37 cellular contexts compared by ENCODE assay signal in the genomic region with DNA sequence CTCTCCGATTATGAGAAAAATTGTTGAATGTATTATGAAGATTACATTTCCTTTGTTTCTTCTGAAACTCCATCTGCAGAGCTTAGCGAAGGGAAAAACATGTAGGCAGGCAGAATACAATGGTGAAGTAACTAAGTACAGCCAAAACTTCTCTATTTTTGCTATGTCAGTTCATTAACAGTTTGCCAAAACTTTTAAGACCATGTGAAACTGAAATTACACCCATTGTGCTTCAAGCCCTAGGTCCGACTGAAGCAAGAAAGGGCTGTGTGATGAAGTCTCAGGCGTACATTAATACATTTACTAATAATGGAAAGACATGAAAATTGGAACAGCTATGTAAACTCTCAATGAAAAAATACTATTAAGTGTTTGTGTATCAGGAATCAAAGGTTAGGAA.
"Had no signal": no experiment of that assay in that cellular context is flagged by ENCODE, and none has a peak within 500 bp of the region (broad histone marks: within the 10 kb centered on the region; RNA-seq: fewer than 3 reads in every experiment).

No MANE protein-coding gene starts in this region.

- H3K27ac ChIP-seq: ascending aorta, cardiac muscle cell had no signal

- FAIRE-seq: bronchial epithelial cell, TTC549 had no signal

- ATAC-seq: activated CD8-positive, alpha-beta T cell treated with anti-CD3 and anti-CD28 coated beads for 36 hours; activated naive CD8-positive, alpha-beta T cell treated with anti-CD3 and anti-CD28 coated beads, Interleukin-2, amount 50 U/mL, for 24 hours; activated T-cell treated with anti-CD3 and anti-CD28 coated beads, Interleukin-2, amount 50 U/mL, for 4 hours; activated T-cell treated with anti-CD3 and anti-CD28 coated beads, Interleukin-2, amount 50 U/mL, for 72 hours; activated T-helper 17 cell treated with anti-CD3 and anti-CD28 coated beads, Interleukin-2, amount 50 U/mL, for 72 hours had no signal

- H3K4me1 Mint-ChIP-seq: activated B cell treated with CpG ODN at 0.5 μM for 24 hours; activated CD4-positive, alpha-beta T cell treated with anti-CD3 and anti-CD28 coated beads, Interleukin-2, amount 10 ng/mL, durations not matched to agents 24 days and 14 days; activated naive CD4-positive, alpha-beta T cell treated with anti-CD3 and anti-CD28 coated beads, Interleukin-2, amount 10 ng/mL, durations not matched to agents 7 days and 5 days; activated naive CD4-positive, alpha-beta T cell treated with anti-CD3 and anti-CD28 coated beads, Interleukin-2, amount 50 U/mL, for 24 hours; activated naive CD8-positive, alpha-beta T cell treated with anti-CD3 and anti-CD28 coated beads, Interleukin-2, amount 10 ng/mL, durations not matched to agents 7 days and 5 days; activated naive CD8-positive, alpha-beta T cell treated with anti-CD3 and anti-CD28 coated beads, Interleukin-2, amount 50 U/mL, for 24 hours; activated T-helper 17 cell treated with anti-CD3 and anti-CD28 coated beads, Interleukin-2, amount 50 U/mL, for 72 hours; central memory CD8-positive, alpha-beta T cell had no signal

- H3K27me3 Mint-ChIP-seq: activated B cell treated with CpG ODN at 0.5 μM for 24 hours; activated CD4-positive, alpha-beta memory T cell treated with anti-CD3 and anti-CD28 coated beads for 36 hours; activated CD4-positive, alpha-beta T cell treated with anti-CD3 and anti-CD28 coated beads, Interleukin-2, amount 10 ng/mL, durations not matched to agents 24 days and 14 days; activated CD8-positive, alpha-beta T cell treated with anti-CD3 and anti-CD28 coated beads for 36 hours; activated naive CD4-positive, alpha-beta T cell treated with anti-CD3 and anti-CD28 coated beads, Interleukin-2, amount 10 ng/mL, durations not matched to agents 7 days and 5 days; activated naive CD4-positive, alpha-beta T cell treated with anti-CD3 and anti-CD28 coated beads, Interleukin-2, amount 50 U/mL, for 24 hours; activated naive CD8-positive, alpha-beta T cell; activated naive CD8-positive, alpha-beta T cell treated with anti-CD3 and anti-CD28 coated beads, Interleukin-2, amount 10 ng/mL, durations not matched to agents 7 days and 5 days; activated naive CD8-positive, alpha-beta T cell treated with anti-CD3 and anti-CD28 coated beads, Interleukin-2, amount 50 U/mL, for 24 hours; activated T-helper 17 cell treated with anti-CD3 and anti-CD28 coated beads, Interleukin-2, amount 50 U/mL, for 72 hours; brain; central memory CD8-positive, alpha-beta T cell had no signal

- H3K4me3 Mint-ChIP-seq: activated B cell treated with CpG ODN at 0.5 μM for 24 hours; activated CD4-positive, alpha-beta memory T cell treated with anti-CD3 and anti-CD28 coated beads for 36 hours; activated CD4-positive, alpha-beta T cell treated with anti-CD3 and anti-CD28 coated beads, Interleukin-2, amount 10 ng/mL, durations not matched to agents 24 days and 14 days; activated CD8-positive, alpha-beta T cell treated with anti-CD3 and anti-CD28 coated beads for 36 hours; activated naive CD4-positive, alpha-beta T cell treated with anti-CD3 and anti-CD28 coated beads, Interleukin-2, amount 10 ng/mL, durations not matched to agents 7 days and 5 days; activated naive CD4-positive, alpha-beta T cell treated with anti-CD3 and anti-CD28 coated beads, Interleukin-2, amount 50 U/mL, for 24 hours; activated naive CD8-positive, alpha-beta T cell; activated naive CD8-positive, alpha-beta T cell treated with anti-CD3 and anti-CD28 coated beads, Interleukin-2, amount 10 ng/mL, durations not matched to agents 7 days and 5 days; activated naive CD8-positive, alpha-beta T cell treated with anti-CD3 and anti-CD28 coated beads, Interleukin-2, amount 50 U/mL, for 24 hours; activated T-cell treated with anti-CD3 and anti-CD28 coated beads, Interleukin-2, amount 50 U/mL, for 4 hours; activated T-cell treated with anti-CD3 and anti-CD28 coated beads, Interleukin-2, amount 50 U/mL, for 72 hours; activated T-helper 1 cell treated with anti-CD3 and anti-CD28 coated beads, Interleukin-12 subunit alpha, Interleukin-12 subunit beta, Interleukin-2, Interleukin-4 antibody, amounts not matched to agents 30 ng/mL and 10 ng/mL and 1 ng/mL, durations not matched to agents 14 hours and 24 hours and 36 hours; activated T-helper 17 cell treated with anti-CD3 and anti-CD28 coated beads, Interleukin-2, amount 50 U/mL, for 72 hours; brain; central memory CD8-positive, alpha-beta T cell; T-helper 1 cell treated with Interleukin-12 subunit alpha and Interleukin-12 subunit beta and Interleukin-4 antibody, amounts not matched to agents 30 μg/mL and 1 μg/mL, for 36 hours; T-helper 2 cell treated with Interferon-gamma antibody and Interleukin-4, amounts not matched to agents 5 μg/mL and 100 μg/mL, for 36 hours had no signal

- H3K4me3 ChIP-seq: ascending aorta, cardiac muscle cell had no signal

- H3K27me3 ChIP-seq: ascending aorta, cardiac muscle cell had no signal

- H3K9me3 Mint-ChIP-seq: activated CD4-positive, alpha-beta T cell treated with anti-CD3 and anti-CD28 coated beads, Interleukin-2, amount 10 ng/mL, durations not matched to agents 24 days and 14 days; activated naive CD4-positive, alpha-beta T cell treated with anti-CD3 and anti-CD28 coated beads, Interleukin-2, amount 10 ng/mL, durations not matched to agents 7 days and 5 days; activated naive CD4-positive, alpha-beta T cell treated with anti-CD3 and anti-CD28 coated beads, Interleukin-2, amount 50 U/mL, for 24 hours; activated naive CD8-positive, alpha-beta T cell treated with anti-CD3 and anti-CD28 coated beads, Interleukin-2, amount 10 ng/mL, durations not matched to agents 7 days and 5 days; activated T-helper 1 cell treated with anti-CD3 and anti-CD28 coated beads, Interleukin-12 subunit alpha, Interleukin-12 subunit beta, Interleukin-2, Interleukin-4 antibody, amounts not matched to agents 30 ng/mL and 10 ng/mL and 1 ng/mL, durations not matched to agents 14 hours and 24 hours and 36 hours; activated T-helper 17 cell treated with anti-CD3 and anti-CD28 coated beads, Interleukin-2, amount 50 U/mL, for 72 hours; T-helper 1 cell treated with Interleukin-12 subunit alpha and Interleukin-12 subunit beta and Interleukin-4 antibody, amounts not matched to agents 30 μg/mL and 1 μg/mL, for 36 hours; T-helper 2 cell treated with Interferon-gamma antibody and Interleukin-4, amounts not matched to agents 5 μg/mL and 100 μg/mL, for 36 hours had no signal

- H3K36me3 Mint-ChIP-seq: activated CD4-positive, alpha-beta memory T cell treated with anti-CD3 and anti-CD28 coated beads for 36 hours; activated naive CD4-positive, alpha-beta T cell treated with anti-CD3 and anti-CD28 coated beads, Interleukin-2, amount 10 ng/mL, durations not matched to agents 7 days and 5 days; activated naive CD4-positive, alpha-beta T cell treated with anti-CD3 and anti-CD28 coated beads, Interleukin-2, amount 50 U/mL, for 24 hours; activated naive CD8-positive, alpha-beta T cell; activated naive CD8-positive, alpha-beta T cell treated with anti-CD3 and anti-CD28 coated beads, Interleukin-2, amount 10 ng/mL, durations not matched to agents 7 days and 5 days; brain had no signal

- DNase-seq: activated B cell treated with CpG ODN at 0.5 μM for 24 hours; activated CD4-positive, alpha-beta memory T cell treated with anti-CD3 and anti-CD28 coated beads for 36 hours; activated CD4-positive, alpha-beta T cell treated with anti-CD3 and anti-CD28 coated beads for 4 hours; activated CD4-positive, alpha-beta T cell treated with anti-CD3 and anti-CD28 coated beads, Interleukin-2, amount 10 ng/mL, durations not matched to agents 24 days and 14 days; activated CD4-positive, alpha-beta T cell treated with anti-CD3 and anti-CD28 coated beads, Interleukin-2, amount 50 U/mL, for 1 hour; activated CD4-positive, alpha-beta T cell treated with anti-CD3 and anti-CD28 coated beads, Interleukin-2, amount 50 U/mL, for 4 hours; activated CD4-positive, CD25-positive, alpha-beta regulatory T cell treated with anti-CD3 and anti-CD28 coated beads, Interleukin-2, amount 50 U/mL, for 72 hours; activated CD8-positive, alpha-beta memory T cell treated with anti-CD3 and anti-CD28 coated beads, Interleukin-2, amount 50 U/mL, for 4 hours; activated CD8-positive, alpha-beta T cell treated with anti-CD3 and anti-CD28 coated beads for 36 hours; activated effector memory CD4-positive, alpha-beta T cell treated with anti-CD3 and anti-CD28 coated beads, Interleukin-2, amount 50 U/mL, for 16 hours; activated gamma-delta T cell treated with Interleukin-2 at 50 U/mL for 16 hours; activated naive CD4-positive, alpha-beta T cell; activated naive CD4-positive, alpha-beta T cell treated with anti-CD3 and anti-CD28 coated beads, Interleukin-2, amount 10 ng/mL, durations not matched to agents 7 days and 5 days; activated naive CD8-positive, alpha-beta T cell treated with anti-CD3 and anti-CD28 coated beads, Interleukin-2, amount 10 ng/mL, durations not matched to agents 7 days and 5 days; activated naive CD8-positive, alpha-beta T cell treated with anti-CD3 and anti-CD28 coated beads, Interleukin-2, amount 50 U/mL, for 24 hours; activated T-cell treated with anti-CD3 and anti-CD28 coated beads for 4 hours; activated T-cell treated with anti-CD3 and anti-CD28 coated beads, Interleukin-2, amount 50 U/mL, for 1 hour; activated T-cell treated with anti-CD3 and anti-CD28 coated beads, Interleukin-2, amount 50 U/mL, for 4 hours; activated T-cell treated with anti-CD3 and anti-CD28 coated beads, Interleukin-2, amount 50 U/mL, for 72 hours; amygdala; anterior cingulate cortex; caudate nucleus; T-helper 1 cell; T-helper 2 cell; T-helper 9 cell had no signal

- H3K9me3 ChIP-seq: ascending aorta had no signal

- H3K4me1 ChIP-seq: ascending aorta had no signal

- H3K36me3 ChIP-seq: ascending aorta, cardiac muscle cell had no signal

- H3K27ac Mint-ChIP-seq: activated B cell treated with CpG ODN at 0.5 μM for 24 hours; activated CD4-positive, alpha-beta memory T cell treated with anti-CD3 and anti-CD28 coated beads for 36 hours; activated CD4-positive, alpha-beta T cell treated with anti-CD3 and anti-CD28 coated beads, Interleukin-2, amount 10 ng/mL, durations not matched to agents 24 days and 14 days; activated CD8-positive, alpha-beta T cell treated with anti-CD3 and anti-CD28 coated beads for 36 hours; activated naive CD4-positive, alpha-beta T cell treated with anti-CD3 and anti-CD28 coated beads, Interleukin-2, amount 10 ng/mL, durations not matched to agents 7 days and 5 days; activated naive CD4-positive, alpha-beta T cell treated with anti-CD3 and anti-CD28 coated beads, Interleukin-2, amount 50 U/mL, for 24 hours; activated naive CD8-positive, alpha-beta T cell; activated naive CD8-positive, alpha-beta T cell treated with anti-CD3 and anti-CD28 coated beads, Interleukin-2, amount 10 ng/mL, durations not matched to agents 7 days and 5 days; activated naive CD8-positive, alpha-beta T cell treated with anti-CD3 and anti-CD28 coated beads, Interleukin-2, amount 50 U/mL, for 24 hours; activated T-cell treated with anti-CD3 and anti-CD28 coated beads, Interleukin-2, amount 50 U/mL, for 72 hours; activated T-helper 1 cell treated with anti-CD3 and anti-CD28 coated beads, Interleukin-12 subunit alpha, Interleukin-12 subunit beta, Interleukin-2, Interleukin-4 antibody, amounts not matched to agents 30 ng/mL and 10 ng/mL and 1 ng/mL, durations not matched to agents 14 hours and 24 hours and 36 hours; activated T-helper 17 cell treated with anti-CD3 and anti-CD28 coated beads, Interleukin-2, amount 50 U/mL, for 72 hours; brain; T-helper 1 cell treated with Interleukin-12 subunit alpha and Interleukin-12 subunit beta and Interleukin-4 antibody, amounts not matched to agents 30 μg/mL and 1 μg/mL, for 36 hours; T-helper 2 cell treated with Interferon-gamma antibody and Interleukin-4, amounts not matched to agents 5 μg/mL and 100 μg/mL, for 36 hours had no signal
